ENCODE assay signal across 11 cellular contexts in genomic region chr12:82019533-82019932, GRCh38.
DNase-seq lines count a peak whose midpoint lies in the region; ATAC-seq and TF ChIP-seq lines count a peak whose summit lies in the region.
"Had no signal": no experiment of that assay in that cellular context is flagged by ENCODE, and none has a peak within 500 bp of the region (broad histone marks: within the 10 kb centered on the region; RNA-seq: fewer than 3 reads in every experiment).

No MANE protein-coding gene starts in this region.

- no peak for ATAC-seq in GM18909 (IDR thresholded peaks at IDR 0.05; ENCODE audit: poor library complexity, unreplicated experiment)

- no peak overlapping the region for H3K4me3 ChIP-seq in AG10803 (ENCODE audit: low read length)

- TF ChIP-seq CTCF in AG10803 (conservative IDR thresholded peaks at IDR 0.05; ENCODE audit: low read length) = peak; percentile 39; the same call in 1 of the 2 replicates
- 0 out of 2 replicates have a peak, but pooled peaks have one; percentile 8 for TF ChIP-seq CTCF in GM12874 (IDR thresholded peaks at IDR 0.05; ENCODE audit: insufficient read depth, low read depth, low read length)

- DNase-seq in AG10803 (ENCODE audit: low read depth) = no peak
- DNase-seq in RKO (ENCODE audit: low spot score) = peak; percentile 22
- DNase-seq in foreskin melanocyte = peak; percentile 7
- no peak for DNase-seq in DMS114 treated with DMSO at 0.1 percent for 48 hours (lab: John Stamatoyannopoulos, UW; ENCODE audit: unreplicated experiment)
- no peak for DNase-seq in hippocampal formation (lab: John Stamatoyannopoulos, UW)
- no peak for DNase-seq in D341Med (ENCODE audit: low spot score)
- DNase-seq: activated CD4-positive, CD25-positive, alpha-beta regulatory T cell; activated naive CD4-positive, alpha-beta T cell treated with anti-CD3 and anti-CD28 coated beads, Interleukin-2, amount 50 U/mL, for 16 hours; NCI-H2081 had no signal

Comparison
In these comparisons a context has a peak if more than half of its experiments do, and no peak if none do; other contexts are left out.
1. DNase-seq: peak in RKO (single experiment) and foreskin melanocyte (single experiment); none in AG10803 (single experiment), DMS114 treated with DMSO at 0.1 percent for 48 hours (single experiment), hippocampal formation (0 of 2) and D341Med (single experiment).